Comparison of ENCODE assay signal across 1 cellular context in genomic region chr5:58460727-58461286, GRCh38.
A peak's percentile ranks its signal among the peaks of the same experiment; 100 is the strongest.
TF ChIP-seq lines count a peak whose summit lies in the region.

No MANE protein-coding gene starts in this region.

TF ChIP-seq in HepG2, 621 proteins besides CTCF, POLR2A, EP300 and RAD21 (continued from another document and continues in another):
- 0 out of 2 replicates have a peak, but pooled peaks have one; percentile 5 for TF ChIP-seq SAP130 (CRISPR knock-in tag; IDR thresholded peaks at IDR 0.05; ENCODE audit: low read depth)
- TF ChIP-seq HOMEZ (CRISPR knock-in tag; IDR thresholded peaks at IDR 0.05; ENCODE audit: low read depth): peak; percentile 65; the same call in 1 of the 2 replicates
- TF ChIP-seq GLMP (CRISPR knock-in tag; IDR thresholded peaks at IDR 0.05; ENCODE audit: borderline replicate concordance): no peak
- 0 out of 2 replicates have a peak, but pooled peaks have one; percentile 80 for TF ChIP-seq TP53 (CRISPR knock-in tag; conservative IDR thresholded peaks at IDR 0.05)
- 0 out of 2 replicates have a peak, but pooled peaks have one; percentile 8 for TF ChIP-seq MXD3 (CRISPR knock-in tag; IDR thresholded peaks at IDR 0.05)
- peak; percentile 40; the same call in 1 of the 2 replicates for TF ChIP-seq ZNF784 (CRISPR knock-in tag; IDR thresholded peaks at IDR 0.05; ENCODE audit: borderline replicate concordance)
- no peak; the same call in 1 of the 2 replicates for TF ChIP-seq ZNF788 (CRISPR knock-in tag; IDR thresholded peaks at IDR 0.05; ENCODE audit: borderline replicate concordance)
- TF ChIP-seq DMAP1 (CRISPR knock-in tag; IDR thresholded peaks at IDR 0.05): no peak
- no peak for TF ChIP-seq ZNF703 (CRISPR knock-in tag; IDR thresholded peaks at IDR 0.05; ENCODE audit: borderline replicate concordance)
- no peak for TF ChIP-seq REXO4 (CRISPR knock-in tag; IDR thresholded peaks at IDR 0.05; ENCODE audit: borderline replicate concordance)
- TF ChIP-seq MED1 (CRISPR knock-in tag; IDR thresholded peaks at IDR 0.05): peak; percentile 38
- 0 out of 2 replicates have a peak, but pooled peaks have one; percentile 26 for TF ChIP-seq ZNF740 (CRISPR knock-in tag; IDR thresholded peaks at IDR 0.05)
- no peak for TF ChIP-seq PCBP2 (optimal IDR thresholded peaks at IDR 0.05; ENCODE audit: low read depth, low read length, poor library complexity, severe bottlenecking)
- peak; percentile 84 for TF ChIP-seq ZNF687 (CRISPR knock-in tag; IDR thresholded peaks at IDR 0.05)
- TF ChIP-seq ZNF33B (CRISPR knock-in tag; IDR thresholded peaks at IDR 0.05): peak; percentile 76; the same call in 1 of the 2 replicates
- TF ChIP-seq SNRNP70 (IDR thresholded peaks at IDR 0.05; ENCODE audit: low read depth, low read length): no peak
- no peak for TF ChIP-seq TBX3 (IDR thresholded peaks at IDR 0.05; ENCODE audit: borderline replicate concordance)
- 0 out of 2 replicates have a peak, but pooled peaks have one; percentile 26 for TF ChIP-seq ZNF331 (CRISPR knock-in tag; IDR thresholded peaks at IDR 0.05)
- no peak for TF ChIP-seq ARID3A (IDR thresholded peaks at IDR 0.05; ENCODE audit: low read depth, low read length)
- TF ChIP-seq FOXK1 (CRISPR knock-in tag; IDR thresholded peaks at IDR 0.05; ENCODE audit: borderline replicate concordance, low read depth): no peak
- TF ChIP-seq ARID5B (CRISPR knock-in tag; IDR thresholded peaks at IDR 0.05): peak; percentile 9; the same call in 1 of the 2 replicates
- peak; percentile 45; the same call in 1 of the 2 replicates for TF ChIP-seq TFDP1 (CRISPR knock-in tag; IDR thresholded peaks at IDR 0.05; ENCODE audit: borderline replicate concordance)
- no peak for TF ChIP-seq ZBTB40 (IDR thresholded peaks at IDR 0.05)
- TF ChIP-seq ZBTB40 (CRISPR knock-in tag; IDR thresholded peaks at IDR 0.05): no peak
- TF ChIP-seq REPIN1 (CRISPR knock-in tag; IDR thresholded peaks at IDR 0.05; ENCODE audit: borderline replicate concordance, low read depth): peak; percentile 29; the same call in 1 of the 2 replicates
- TF ChIP-seq SMC3 (IDR thresholded peaks at IDR 0.05; ENCODE audit: low read length): peak; percentile 53
